17 cellular contexts compared by ENCODE assay signal in the genomic region with DNA sequence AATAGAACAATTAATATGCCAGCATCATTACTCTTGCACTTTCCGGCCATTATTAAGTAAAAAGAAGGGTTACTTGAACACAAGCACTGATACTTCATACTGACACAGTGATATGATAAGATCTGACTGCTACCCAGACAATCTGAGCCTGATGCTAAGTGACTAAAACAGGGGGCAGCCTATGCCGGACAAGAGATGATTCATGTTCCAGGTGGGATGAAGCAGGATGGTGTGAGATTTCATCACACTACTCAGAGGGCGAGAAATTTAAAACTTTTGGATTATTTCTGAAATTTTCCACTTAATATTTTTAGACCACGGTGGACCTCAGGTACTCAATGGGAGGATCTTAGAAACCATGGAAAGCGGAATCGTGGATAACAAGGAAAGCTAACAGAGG.
DNase-seq lines count a peak whose midpoint lies in the region; ATAC-seq and TF ChIP-seq lines count a peak whose summit lies in the region.
"Had no signal": no experiment of that assay in that cellular context is flagged by ENCODE, and none has a peak within 500 bp of the region (broad histone marks: within the 10 kb centered on the region; RNA-seq: fewer than 3 reads in every experiment).

No MANE protein-coding gene starts in this region.

- peaks cover 13% of the 10 kb centered on the region for H3K27me3 Mint-ChIP-seq in neural progenitor cell (ENCODE audit: insufficient read depth, low read depth)

- peaks cover 3% of the 10 kb centered on the region for H3K9me3 Mint-ChIP-seq in neural progenitor cell
- H3K9me3 Mint-ChIP-seq: CD4-positive, alpha-beta memory T cell; GM23338; H9 had no signal

- peaks cover 73% of the 10 kb centered on the region for H3K4me1 Mint-ChIP-seq in neural progenitor cell
- H3K4me1 Mint-ChIP-seq: CD4-positive, alpha-beta memory T cell had no signal

- H3K4me3 ChIP-seq in RWPE2 (ENCODE audit: severe bottlenecking) (no peak overlapping the region), fibroblast of mammary gland (ENCODE audit: control insufficient read depth, low read depth, low read length) (no peak overlapping the region), neural progenitor cell (no peak overlapping the region)
- H3K4me3 ChIP-seq: GM23338 had no signal

- no peak overlapping the region for H3K4me3 Mint-ChIP-seq in neural progenitor cell
- H3K4me3 Mint-ChIP-seq: CD4-positive, alpha-beta memory T cell; GM23338; H9 had no signal

- H3K36me3 Mint-ChIP-seq in neural progenitor cell = no peaks in the 10 kb centered on the region
- H3K36me3 Mint-ChIP-seq: CD4-positive, alpha-beta memory T cell had no signal

- no peak for TF ChIP-seq CTCF in RWPE2 (IDR thresholded peaks at IDR 0.05; ENCODE audit: poor library complexity, severe bottlenecking)
- TF ChIP-seq CTCF in fibroblast of mammary gland (conservative IDR thresholded peaks at IDR 0.05; ENCODE audit: control insufficient read depth, insufficient read depth, low read depth, low read length) = no peak
- TF ChIP-seq CTCF in neural progenitor cell (IDR thresholded peaks at IDR 0.05) = no peak

- no peaks in the 10 kb centered on the region for H3K36me3 ChIP-seq in RWPE2 (ENCODE audit: low read depth)
- H3K36me3 ChIP-seq in neural progenitor cell = no peaks in the 10 kb centered on the region

- H3K4me2 ChIP-seq in neural progenitor cell = no peak overlapping the region
- H3K4me2 ChIP-seq: GM23338 had no signal

- peak; percentile 3 for DNase-seq in ELR (ENCODE audit: low read depth)
- DNase-seq in RWPE2 (ENCODE audit: low spot score) = no peak
- peak; percentile 7 for DNase-seq in fibroblast of mammary gland (ENCODE audit: low read depth)
- no peak for DNase-seq in neural progenitor cell (ENCODE audit: low spot score)
- no peak for DNase-seq in dermis blood vessel endothelial cell
- DNase-seq in cerebellar nuclear complex (lab: John Stamatoyannopoulos, UW) = no peak
- no peak for DNase-seq in hypothalamus (lab: John Stamatoyannopoulos, UW)
- DNase-seq in GM19240 (ENCODE audit: insufficient read length, low spot score) = no peak
- DNase-seq: C1 segment of cervical spinal cord; Calu3; CD4-positive, alpha-beta memory T cell; COR-L47; DMS53; DMS79 treated with DMSO at 0.1 percent for 48 hours; H9 had no signal

- peak overlapping the region; percentile 91 for H3K27ac Mint-ChIP-seq in neural progenitor cell
- H3K27ac Mint-ChIP-seq: CD4-positive, alpha-beta memory T cell; GM23338; H9 had no signal

- H3K27ac ChIP-seq in RWPE2 (ENCODE audit: poor library complexity, severe bottlenecking) = no peak overlapping the region
- no peak overlapping the region for H3K27ac ChIP-seq in neural progenitor cell

- no peak overlapping the region for H3K9ac ChIP-seq in neural progenitor cell

- H2AFZ ChIP-seq in neural progenitor cell (replicated peaks) = no peak overlapping the region
- H2AFZ ChIP-seq: GM23338 had no signal

- no peaks in the 10 kb centered on the region for H4K20me1 ChIP-seq in neural progenitor cell (ENCODE audit: low read depth)

- no peaks in the 10 kb centered on the region for H3K27me3 ChIP-seq in RWPE2 (ENCODE audit: insufficient read depth, poor library complexity, severe bottlenecking)
- H3K27me3 ChIP-seq in neural progenitor cell = no peaks in the 10 kb centered on the region

- H3K4me1 ChIP-seq in RWPE2 (ENCODE audit: insufficient read depth, poor library complexity, severe bottlenecking) = no peaks in the 10 kb centered on the region
- peaks cover 17% of the 10 kb centered on the region for H3K4me1 ChIP-seq in neural progenitor cell

- peak; percentile 58; the same call in 1 of the 3 replicates for ATAC-seq in RWPE2 (ENCODE audit: low read depth)
- ATAC-seq: GM23338, HCT116 had no signal

- peaks cover 3% of the 10 kb centered on the region for H3F3A ChIP-seq in neural progenitor cell (ENCODE audit: low read depth)

- H3K9me3 ChIP-seq in RWPE2 (ENCODE audit: severe bottlenecking) = no peaks in the 10 kb centered on the region
- H3K9me3 ChIP-seq in neural progenitor cell (ENCODE audit: low read depth) = no peaks in the 10 kb centered on the region

- H3K79me2 ChIP-seq in neural progenitor cell (ENCODE audit: low read depth) = no peaks in the 10 kb centered on the region

Comparison
In these comparisons a context has a peak if more than half of its experiments do, and no peak if none do; other contexts are left out.
1. DNase-seq: peak in ELR (single experiment) and fibroblast of mammary gland (single experiment); none in RWPE2 (single experiment), neural progenitor cell (single experiment), dermis blood vessel endothelial cell (single experiment), cerebellar nuclear complex (0 of 2), hypothalamus (0 of 51) and GM19240 (single experiment).